Comparison of ENCODE assay signal across 12 cellular contexts in the genomic region with DNA sequence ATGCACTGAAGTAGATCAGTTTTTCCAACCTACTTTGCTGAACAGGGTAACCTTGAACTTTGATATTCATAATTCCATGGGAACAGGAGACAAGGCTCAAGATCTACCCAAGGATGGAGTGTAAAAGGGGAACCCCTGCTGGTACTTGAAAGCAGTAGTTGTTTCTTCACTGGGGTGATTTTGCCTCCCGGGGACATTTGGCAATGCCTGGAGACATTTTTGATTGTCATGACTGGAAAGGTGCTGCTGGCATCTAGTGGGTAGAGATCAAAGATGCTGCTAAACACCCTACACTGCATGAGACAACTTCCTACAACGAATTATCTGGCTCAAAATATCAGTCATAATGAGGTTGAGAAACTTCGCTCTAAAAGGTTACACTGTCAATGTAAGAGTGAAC.
DNase-seq lines count a peak whose midpoint lies in the region; FAIRE-seq and TF ChIP-seq lines count a peak whose summit lies in the region.
"Had no signal": no experiment of that assay in that cellular context is flagged by ENCODE, and none has a peak within 500 bp of the region (broad histone marks: within the 10 kb centered on the region; RNA-seq: fewer than 3 reads in every experiment).

No MANE protein-coding gene starts in this region.

- TF ChIP-seq CTCF in Caco-2 (IDR thresholded peaks at IDR 0.05; ENCODE audit: insufficient read depth in 1 of 2, low read depth in 1 of 2, low read length in 1 of 2, severe bottlenecking in 1 of 2, unreplicated experiment in 1 of 2) (peak; percentile 21 to 47), astrocyte (IDR thresholded peaks at IDR 0.05; ENCODE audit: insufficient read depth, low read depth, low read length) (peak; percentile 3), kidney epithelial cell (IDR thresholded peaks at IDR 0.05; ENCODE audit: insufficient read depth, low read length, poor library complexity, severe bottlenecking) (peak; percentile 34), adrenal gland (IDR thresholded peaks at IDR 0.05) (no peak)

- no peak overlapping the region for H3K4me3 ChIP-seq in Caco-2 (ENCODE audit: low read depth, low read length)
- no peak overlapping the region for H3K4me3 ChIP-seq in astrocyte (ENCODE audit: insufficient read depth, low read depth, low read length)
- H3K4me3 ChIP-seq in kidney epithelial cell (ENCODE audit: low read depth, low read length) = no peak overlapping the region
- H3K4me3 ChIP-seq in adrenal gland = no peak overlapping the region
- no peak overlapping the region for H3K4me3 ChIP-seq in effector memory CD4-positive, alpha-beta T cell (ENCODE audit: insufficient read depth, low read depth, low read length, poor library complexity, severe bottlenecking)
- H3K4me3 ChIP-seq: SK-N-MC had no signal

- no peaks in the 10 kb centered on the region for H3K79me2 ChIP-seq in astrocyte (ENCODE audit: insufficient read depth, low read length)

- FAIRE-seq in HTR-8/SVneo (lab: Jason Lieb, UNC) (no peak), astrocyte (lab: Jason Lieb, UNC) (no peak)

- no TSS peak for BruUV-seq in Caco-2 (replicated peaks; lab: Mats Ljungman, UMichigan)

- WGBS in adrenal gland, 4 donors = 39 to 62% (median 52%) methylated on average over 3 of the region's 3 CpGs

- POLR2A ChIA-PET in Caco-2 (lab: Charles Lee) = no interaction called here

- H3K9ac ChIP-seq in astrocyte (ENCODE audit: low read length) = no peak overlapping the region

- CTCF ChIA-PET in Caco-2 (lab: Charles Lee) = no interaction called here

- DNase-seq in Caco-2 (peak; percentile 32 to 37), HTR-8/SVneo (ENCODE audit: insufficient read length, low spot score) (peak; percentile 4), astrocyte (ENCODE audit: low read depth) (no peak), kidney epithelial cell (ENCODE audit: low read depth) (peak; percentile 5), adrenal gland (no peak), GM03348 (ENCODE audit: low spot score) (no peak), ecto neural progenitor cell (ENCODE audit: low spot score) (no peak)
- DNase-seq in effector memory CD4-positive, alpha-beta T cell = no peak
- DNase-seq: activated T-cell treated with anti-CD3 and anti-CD28 coated beads, Interleukin-2, amount 50 U/mL, for 4 hours; NCI-H446 had no signal

- H3K9me3 Mint-ChIP-seq in Caco-2 (ENCODE audit: unreplicated experiment) (no peaks in the 10 kb centered on the region), astrocyte (ENCODE audit: unreplicated experiment) (peaks cover 9% of the 10 kb centered on the region)

- peaks cover 4% of the 10 kb centered on the region for H3K27me3 Mint-ChIP-seq in Caco-2 (ENCODE audit: insufficient read depth, unreplicated experiment)
- H3K27me3 Mint-ChIP-seq in astrocyte (ENCODE audit: low read depth, unreplicated experiment) = peaks cover 14% of the 10 kb centered on the region

- H3K4me2 ChIP-seq in astrocyte (ENCODE audit: low read length) = no peak overlapping the region

- H3K9me3 ChIP-seq in Caco-2 (no peaks in the 10 kb centered on the region), astrocyte (ENCODE audit: insufficient read depth, low read depth, low read length) (peaks cover 3% of the 10 kb centered on the region), adrenal gland (replicated peaks in 1 of 3) (no peaks in the 10 kb centered on the region)
- no peaks in the 10 kb centered on the region for H3K9me3 ChIP-seq in effector memory CD4-positive, alpha-beta T cell (ENCODE audit: control insufficient read depth, low read length)

- H3K36me3 ChIP-seq in Caco-2 (ENCODE audit: control insufficient read depth, insufficient read depth, low read length) (no peaks in the 10 kb centered on the region), astrocyte (ENCODE audit: insufficient read depth, low read length) (no peaks in the 10 kb centered on the region), kidney epithelial cell (ENCODE audit: control insufficient read depth, insufficient read depth, low read length) (no peaks in the 10 kb centered on the region), adrenal gland (replicated peaks in 1 of 2) (no peaks in the 10 kb centered on the region)
- no peaks in the 10 kb centered on the region for H3K36me3 ChIP-seq in effector memory CD4-positive, alpha-beta T cell (ENCODE audit: control insufficient read depth, insufficient read depth, low read length)

- H4K20me1 ChIP-seq in astrocyte (ENCODE audit: insufficient read depth, low read length) = no peaks in the 10 kb centered on the region

- H2AFZ ChIP-seq in astrocyte (ENCODE audit: low read depth, low read length) = no peak overlapping the region

- H3K27ac ChIP-seq in astrocyte (ENCODE audit: low read depth, low read length) (no peak overlapping the region), adrenal gland (no peak overlapping the region)
- H3K27ac ChIP-seq in effector memory CD4-positive, alpha-beta T cell (ENCODE audit: insufficient read depth, low read length, poor library complexity, severe bottlenecking) = no peak overlapping the region
- H3K27ac ChIP-seq: SK-N-MC had no signal

- H3K4me1 ChIP-seq in Caco-2 = no peaks in the 10 kb centered on the region
- no peaks in the 10 kb centered on the region for H3K4me1 ChIP-seq in astrocyte (ENCODE audit: insufficient read depth, low read length)
- no peaks in the 10 kb centered on the region for H3K4me1 ChIP-seq in adrenal gland (replicated peaks in 1 of 2)
- H3K4me1 ChIP-seq in effector memory CD4-positive, alpha-beta T cell (ENCODE audit: control insufficient read depth, insufficient read depth, low read length, poor library complexity, severe bottlenecking) = no peaks in the 10 kb centered on the region

- no peaks in the 10 kb centered on the region for H3K4me1 Mint-ChIP-seq in Caco-2 (ENCODE audit: low read depth, unreplicated experiment)
- no peaks in the 10 kb centered on the region for H3K4me1 Mint-ChIP-seq in astrocyte (ENCODE audit: low read depth, unreplicated experiment)
- H3K4me1 Mint-ChIP-seq: nephron had no signal

- intact Hi-C loops in Caco-2 (cut with micrococcal nuclease; ENCODE audit: unreplicated experiment) (loop anchor here (1.0 kb wide), 2 partner anchors 314 to 327 kb away; no protein-coding TSS in a partner anchor), adrenal gland (cut with DNase I) (no loop called here)

- TF ChIP-seq POLR2A in adrenal gland (IDR thresholded peaks at IDR 0.05) = no peak

- H3K4me3 Mint-ChIP-seq in Caco-2 (ENCODE audit: unreplicated experiment) (no peak overlapping the region), astrocyte (ENCODE audit: unreplicated experiment) (no peak overlapping the region)
- H3K4me3 Mint-ChIP-seq: activated T-cell treated with anti-CD3 and anti-CD28 coated beads, Interleukin-2, amount 50 U/mL, for 4 hours; nephron had no signal

- no peaks in the 10 kb centered on the region; the same call in 1 of the 2 replicates for H3K27me3 ChIP-seq in Caco-2 (replicated peaks; ENCODE audit: control insufficient read depth, insufficient read depth, low read length)
- no peaks in the 10 kb centered on the region for H3K27me3 ChIP-seq in astrocyte (ENCODE audit: insufficient read depth, low read length)
- H3K27me3 ChIP-seq in kidney epithelial cell (ENCODE audit: control insufficient read depth, insufficient read depth, low read length) = no peaks in the 10 kb centered on the region
- H3K27me3 ChIP-seq in adrenal gland = no peaks in the 10 kb centered on the region
- no peaks in the 10 kb centered on the region for H3K27me3 ChIP-seq in effector memory CD4-positive, alpha-beta T cell (replicated peaks; ENCODE audit: control insufficient read depth, insufficient read depth, low read length, poor library complexity, severe bottlenecking)

- H3K36me3 Mint-ChIP-seq in Caco-2 (ENCODE audit: insufficient read depth, unreplicated experiment) = no peaks in the 10 kb centered on the region
- no peaks in the 10 kb centered on the region for H3K36me3 Mint-ChIP-seq in astrocyte (ENCODE audit: low read depth, unreplicated experiment)

- H3K27ac Mint-ChIP-seq in Caco-2 (ENCODE audit: unreplicated experiment) = no peak overlapping the region
- no peak overlapping the region for H3K27ac Mint-ChIP-seq in astrocyte (ENCODE audit: unreplicated experiment)
- H3K27ac Mint-ChIP-seq: nephron had no signal

Comparison
In these comparisons a context has a peak if more than half of its experiments do, and no peak if none do; other contexts are left out.
1. DNase-seq: peak in Caco-2 (2 of 2), HTR-8/SVneo (single experiment) and kidney epithelial cell (single experiment); none in astrocyte (single experiment), adrenal gland (0 of 7), effector memory CD4-positive, alpha-beta T cell (0 of 3), GM03348 (single experiment) and ecto neural progenitor cell (single experiment).
2. CTCF ChIP-seq: peak in Caco-2 (2 of 2), astrocyte (single experiment) and kidney epithelial cell (single experiment); none in adrenal gland (0 of 6).